1 cellular context compared by ENCODE assay signal in genomic region chr5:143771229-143772001, GRCh38.
TF ChIP-seq lines count a peak whose summit lies in the region.

No MANE protein-coding gene starts in this region.

TF ChIP-seq in H1, 55 proteins besides CTCF, POLR2A, EP300 and RAD21 (continued from another document):
- TF ChIP-seq CHD7 (IDR thresholded peaks at IDR 0.05; ENCODE audit: insufficient replicate concordance, low read length) = no peak
- TF ChIP-seq NRF1 (IDR thresholded peaks at IDR 0.05; ENCODE audit: low read depth, low read length) = no peak
- no peak for TF ChIP-seq CBX5 (IDR thresholded peaks at IDR 0.05; ENCODE audit: low read depth, low read length)
- TF ChIP-seq CHD1 (IDR thresholded peaks at IDR 0.05; ENCODE audit: low read depth, low read length) = no peak
- no peak for TF ChIP-seq TAF1 (IDR thresholded peaks at IDR 0.05; ENCODE audit: low read depth, low read length)
- no peak for TF ChIP-seq ATF2 (IDR thresholded peaks at IDR 0.05; ENCODE audit: low read length)
- no peak for TF ChIP-seq CTBP2 (IDR thresholded peaks at IDR 0.05; ENCODE audit: borderline replicate concordance, insufficient read depth, insufficient read length, low read length)
- TF ChIP-seq SRF (IDR thresholded peaks at IDR 0.05; ENCODE audit: low read depth, low read length) = no peak
- no peak for TF ChIP-seq MAX (IDR thresholded peaks at IDR 0.05)
- TF ChIP-seq, protein P1, sequence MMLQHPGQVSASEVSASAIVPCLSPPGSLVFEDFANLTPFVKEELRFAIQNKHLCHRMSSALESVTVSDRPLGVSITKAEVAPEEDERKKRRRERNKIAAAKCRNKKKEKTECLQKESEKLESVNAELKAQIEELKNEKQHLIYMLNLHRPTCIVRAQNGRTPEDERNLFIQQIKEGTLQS (IDR thresholded peaks at IDR 0.05; ENCODE audit: insufficient read depth, low read depth, low read length) = no peak
- no peak for TF ChIP-seq KDM1A (IDR thresholded peaks at IDR 0.05; ENCODE audit: borderline replicate concordance, low read length)
- TF ChIP-seq TCF12 (IDR thresholded peaks at IDR 0.05; ENCODE audit: low read depth, low read length) = no peak
- TF ChIP-seq HDAC6 (IDR thresholded peaks at IDR 0.05; ENCODE audit: low read depth, low read length) = no peak
- TF ChIP-seq TAF7 (optimal IDR thresholded peaks at IDR 0.05; ENCODE audit: borderline replicate concordance, low read depth, low read length) = no peak
- no peak for TF ChIP-seq SUZ12 (IDR thresholded peaks at IDR 0.05; ENCODE audit: low read length)
- no peak for TF ChIP-seq RFX5 (IDR thresholded peaks at IDR 0.05; ENCODE audit: borderline replicate concordance, low read depth, low read length)
